17 cellular contexts compared by ENCODE assay signal in the genomic region with DNA sequence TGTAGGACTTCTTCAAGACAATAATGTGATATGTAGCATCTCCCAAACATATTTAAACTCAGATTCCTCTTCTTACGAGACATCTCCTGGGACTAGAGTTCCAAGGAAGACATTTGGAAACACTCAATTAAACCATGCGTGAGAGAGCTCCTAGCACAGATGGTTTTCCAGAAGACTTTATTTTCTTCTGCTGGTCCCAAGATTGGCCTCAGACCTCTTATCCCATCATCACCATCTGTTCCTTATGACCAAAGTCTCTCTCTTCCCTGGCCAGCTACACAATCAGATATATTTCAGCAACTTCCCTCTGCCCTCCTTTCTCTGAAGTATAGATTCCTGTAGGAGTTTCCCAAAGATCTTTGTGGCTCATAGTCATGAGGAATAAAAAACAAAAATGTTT.
DNase-seq lines count a peak whose midpoint lies in the region; ATAC-seq, FAIRE-seq and TF ChIP-seq lines count a peak whose summit lies in the region.
"Had no signal": no experiment of that assay in that cellular context is flagged by ENCODE, and none has a peak within 500 bp of the region (broad histone marks: within the 10 kb centered on the region; RNA-seq: fewer than 3 reads in every experiment).

No MANE protein-coding gene starts in this region.

- H3K9me3 ChIP-seq in WERI-Rb-1 (ENCODE audit: severe bottlenecking) (peaks cover 4% of the 10 kb centered on the region), kidney (ENCODE audit: control insufficient read depth in 1 of 2, low read length in 2 of 2) (no peaks in the 10 kb centered on the region)
- H3K9me3 ChIP-seq: SJSA1 had no signal

- H3K36me3 ChIP-seq in WERI-Rb-1 (no peaks in the 10 kb centered on the region), kidney (ENCODE audit: control insufficient read depth in 1 of 2, insufficient read depth in 2 of 2, low read length in 2 of 2) (no peaks in the 10 kb centered on the region)
- H3K36me3 ChIP-seq: SJSA1 had no signal

- H3K4me1 ChIP-seq in kidney (ENCODE audit: control insufficient read depth in 1 of 2, insufficient read depth in 1 of 2, low read depth in 1 of 2, low read length in 2 of 2): no peaks in the 10 kb centered on the region
- H3K4me1 ChIP-seq: SJSA1 had no signal

- intact Hi-C loops in kidney (cut with DNase I): no loop called here

- TF ChIP-seq CTCF in HFF-Myc (IDR thresholded peaks at IDR 0.05; ENCODE audit: low read depth, low read length, missing control alignments): no peak
- TF ChIP-seq CTCF in WERI-Rb-1 (IDR thresholded peaks at IDR 0.05; ENCODE audit: low read depth, low read length): no peak
- no peak for TF ChIP-seq CTCF in fibroblast of mammary gland (conservative IDR thresholded peaks at IDR 0.05; ENCODE audit: control insufficient read depth, insufficient read depth, low read depth, low read length)
- no peak for TF ChIP-seq CTCF in kidney (IDR thresholded peaks at IDR 0.05; ENCODE audit: borderline replicate concordance, extremely low read depth, insufficient read depth)

- H3K9ac ChIP-seq in kidney (ENCODE audit: low read length in 2 of 2): no peak overlapping the region

- DNase-seq in DMS 273 treated with DMSO at 0.1 percent for 48 hours (lab: John Stamatoyannopoulos, UW) (peak; percentile 88), HFF-Myc (ENCODE audit: extremely low read depth, low read depth) (peak; percentile 17), WERI-Rb-1 (peak; percentile 56), fibroblast of mammary gland (ENCODE audit: low read depth) (peak; percentile 20), kidney (no peak), NCI-H1436 treated with DMSO at 0.1 percent for 48 hours (lab: John Stamatoyannopoulos, UW) (no peak)
- no peak for DNase-seq in stimulated activated naive CD4-positive, alpha-beta T cell (lab: John Stamatoyannopoulos, UW)
- DNase-seq: Calu3, DMS79, HCEC 1CT, NCI-H187 treated with DMSO at 0.1 percent for 48 hours, NCI-H774, PC-9 had no signal

- no peaks in the 10 kb centered on the region for H3K27me3 ChIP-seq in WERI-Rb-1 (ENCODE audit: insufficient read depth, low read depth, severe bottlenecking)
- H3K27me3 ChIP-seq: SJSA1 had no signal

- no peak for ATAC-seq in GM21786 (IDR thresholded peaks at IDR 0.05; ENCODE audit: unreplicated experiment)

- no peak overlapping the region for H3K4me3 ChIP-seq in HFF-Myc (replicated peaks; ENCODE audit: low read depth, low read length)
- H3K4me3 ChIP-seq in WERI-Rb-1 (ENCODE audit: low read depth, low read length): no peak overlapping the region
- H3K4me3 ChIP-seq in fibroblast of mammary gland (ENCODE audit: control insufficient read depth, low read depth, low read length): no peak overlapping the region
- H3K4me3 ChIP-seq in kidney (ENCODE audit: low read length in 2 of 2): no peak overlapping the region
- H3K4me3 ChIP-seq: PC-9, SJSA1 had no signal

- H3K27ac ChIP-seq in WERI-Rb-1 (peak overlapping the region; percentile 82), kidney (ENCODE audit: low read depth in 2 of 2, low read length in 2 of 2) (no peak overlapping the region)
- H3K27ac ChIP-seq: PC-9, SJSA1 had no signal

- FAIRE-seq in kidney (lab: Jason Lieb, UNC): no peak
- FAIRE-seq: G401.6, GM12892 had no signal

Comparison
In these comparisons a context has a peak if more than half of its experiments do, and no peak if none do; other contexts are left out.
1. DNase-seq: peak in DMS 273 treated with DMSO at 0.1 percent for 48 hours (single experiment), HFF-Myc (single experiment), WERI-Rb-1 (single experiment) and fibroblast of mammary gland (single experiment); none in kidney (single experiment), NCI-H1436 treated with DMSO at 0.1 percent for 48 hours (single experiment) and stimulated activated naive CD4-positive, alpha-beta T cell (0 of 6).